In the genomic region with DNA sequence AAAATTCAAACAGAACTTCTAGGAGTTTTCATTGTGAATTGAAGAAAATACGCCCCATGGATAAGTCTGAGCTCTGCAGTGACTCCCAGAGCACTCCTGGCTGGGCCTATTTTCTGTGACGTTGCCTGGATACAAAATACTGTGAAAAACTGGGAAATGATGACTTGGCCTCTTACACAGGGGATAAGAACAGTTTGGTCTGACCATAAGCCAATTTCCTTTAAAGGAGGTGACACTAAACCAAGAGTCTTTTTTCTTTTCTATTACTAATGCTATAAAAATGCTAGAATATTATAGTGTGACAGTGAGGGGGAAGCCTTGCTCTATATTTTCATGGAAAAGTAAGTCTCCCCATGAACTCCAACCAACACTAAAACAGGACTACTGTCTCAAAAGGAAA, we compare ENCODE assay signal across 8 cellular contexts. TPM values are rescaled to one million over a fixed set of nuclear protein-coding genes. Genes with fewer than 3 reads are reported as not detected.
DNase-seq lines count a peak whose midpoint lies in the region; TF ChIP-seq lines count a peak whose summit lies in the region.

No MANE protein-coding gene starts in this region.

- peak; percentile 84 for DNase-seq in HS-5 (ENCODE audit: low read depth)
- DNase-seq in mammary epithelial cell, result peak; percentile 77
- DNase-seq in kidney tubule cell (ENCODE audit: low spot score), result peak; percentile 94
- DNase-seq in substantia nigra (lab: John Stamatoyannopoulos, UW), result peak in 3 of 49 donors; percentile 4 to 37 (median 15)
- no peak for DNase-seq in Ammon's horn (ENCODE audit: low spot score)
- no peak for DNase-seq in NCI-H524 (lab: John Stamatoyannopoulos, UW)
- no peak for DNase-seq in activated effector memory CD4-positive, alpha-beta T cell treated with Interleukin-2 at 50 U/mL for 16 hours
- DNase-seq in cerebellar nuclear complex (lab: John Stamatoyannopoulos, UW), result no peak

- no peaks in the 10 kb centered on the region for H4K20me1 ChIP-seq in mammary epithelial cell (ENCODE audit: insufficient read depth, low read length)

- CTCF ChIA-PET in mammary epithelial cell (lab: Charles Lee; ENCODE audit: low non-redundant PET), result no interaction called here

- H3K27ac ChIP-seq in mammary epithelial cell (ENCODE audit: insufficient read depth, low read depth, low read length) (peak overlapping the region; percentile 99), substantia nigra (ENCODE audit: low read depth, low read length, poor library complexity, severe bottlenecking) (peak overlapping the region; percentile 14)

- peak overlapping the region; percentile 97 for H3K9ac ChIP-seq in mammary epithelial cell (ENCODE audit: insufficient read depth, low read length)

- peak overlapping the region in 1 of 3 experiments; percentile 18 for H3K4me3 ChIP-seq in mammary epithelial cell (replicated peaks in 1 of 3; ENCODE audit: insufficient read depth in 1 of 3, low read depth in 2 of 3, low read length in 3 of 3)

- H3K36me3 ChIP-seq in mammary epithelial cell (ENCODE audit: insufficient read depth, low read length), result peaks cover 9% of the 10 kb centered on the region

- dilution Hi-C loops in mammary epithelial cell (cut with HindIII; ENCODE audit: low sequenced_read_pairs), result no loop called here

- in situ Hi-C loops in mammary epithelial cell (cut with MboI; ENCODE audit: low sequenced_read_pairs in 2 of 2), result no loop called here

- H3K4me2 ChIP-seq in mammary epithelial cell (ENCODE audit: insufficient read depth, low read depth, low read length), result peak overlapping the region; percentile 72

- H3K9me3 ChIP-seq in mammary epithelial cell (replicated peaks; ENCODE audit: insufficient read depth, low read length), result no peaks in the 10 kb centered on the region

- intact Hi-C loops in mammary epithelial cell (cut with micrococcal nuclease), result loop anchor here (1.0 to 2.0 kb wide), 2 partner anchors 9 to 60 kb away; no protein-coding TSS in a partner anchor

- peaks cover 60% of the 10 kb centered on the region for H3K4me1 ChIP-seq in mammary epithelial cell (ENCODE audit: insufficient read depth, low read length)

- no peaks in the 10 kb centered on the region for H3K27me3 ChIP-seq in mammary epithelial cell (ENCODE audit: insufficient read depth, low read length)

- TSS peak; percentile 94 for BruUV-seq in mammary epithelial cell (replicated peaks; lab: Mats Ljungman, UMichigan)

- WGBS in mammary epithelial cell (ENCODE audit: low coverage, missing lambda C conversion rate), result 27% methylated on average over 2 of the region's 2 CpGs

- no peak for TF ChIP-seq CTCF in mammary epithelial cell (conservative IDR thresholded peaks at IDR 0.05 in 1 of 2, IDR thresholded peaks at IDR 0.05 in 1 of 2; ENCODE audit: extremely low read depth in 1 of 2, insufficient read depth in 1 of 2, low read depth in 1 of 2, low read length in 2 of 2)

- H2AFZ ChIP-seq in mammary epithelial cell (ENCODE audit: low read depth, low read length), result no peak overlapping the region

- peaks cover 77% of the 10 kb centered on the region for H3K79me2 ChIP-seq in mammary epithelial cell (ENCODE audit: insufficient read depth, low read length)

RNA-seq across cellular contexts. Expression of gene MYOF, which starts 45.6 kb away (rescaled TPM):
- 100 to 1,000 TPM; 273 to 311 TPM for total RNA-seq in mammary epithelial cell
- polyA plus RNA-seq in mammary epithelial cell, result 117 TPM
- 242 TPM for polyA minus RNA-seq in mammary epithelial cell

RNA-seq across cellular contexts. Expression of gene CEP55, which starts 59.8 kb away (rescaled TPM):
- total RNA-seq in mammary epithelial cell, result 10 to 100 TPM in 1 of 2 donors, 1 to 10 TPM in 1; 1.2 to 35.4 TPM
- 26.8 TPM for polyA plus RNA-seq in mammary epithelial cell
- polyA minus RNA-seq in mammary epithelial cell, result 18.2 TPM

Comparison
In these comparisons a context has a peak if more than half of its experiments do, and no peak if none do; other contexts are left out.
1. DNase-seq: peak in HS-5 (single experiment), mammary epithelial cell (single experiment) and kidney tubule cell (single experiment); none in Ammon's horn (single experiment), NCI-H524 (0 of 2), activated effector memory CD4-positive, alpha-beta T cell treated with Interleukin-2 at 50 U/mL for 16 hours (single experiment) and cerebellar nuclear complex (0 of 2).